In the genomic region with DNA sequence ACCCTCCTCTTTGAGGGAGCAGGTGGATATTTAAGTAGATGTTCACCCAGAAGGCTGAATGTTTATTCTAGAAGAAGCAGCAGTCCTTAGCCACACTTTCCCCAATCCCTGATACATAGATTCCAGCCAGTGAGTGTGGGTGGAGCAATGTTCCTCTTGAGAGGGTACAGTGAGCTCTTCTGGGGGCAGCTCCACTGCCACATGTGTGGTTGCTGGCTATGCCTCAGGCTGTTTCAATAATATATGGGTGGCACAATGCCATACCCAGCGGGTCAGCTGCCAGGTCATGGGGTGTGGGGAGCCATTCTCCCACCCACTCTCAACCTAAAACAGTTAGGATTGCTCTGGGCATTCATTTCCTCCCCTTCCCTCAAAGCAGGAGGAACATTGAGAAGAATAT, we compare ENCODE assay signal across 19 cellular contexts.
"Had no signal": no experiment of that assay in that cellular context is flagged by ENCODE, and none has a peak within 500 bp of the region (broad histone marks: within the 10 kb centered on the region; RNA-seq: fewer than 3 reads in every experiment).

No MANE protein-coding gene starts in this region.

- H3K27ac Mint-ChIP-seq: dendritic cell treated with granulocyte-macrophage colony-stimulating factor and Interleukin-4, amounts not matched to agents 40 ng/mL and 50 ng/mL, for 4 days; effector memory CD8-positive, alpha-beta T cell; immature natural killer cell; naive thymus-derived CD4-positive, alpha-beta T cell had no signal

- FAIRE-seq: keratinocyte had no signal

- H3K4me1 Mint-ChIP-seq: immature natural killer cell; naive thymus-derived CD4-positive, alpha-beta T cell had no signal

- H3K27ac ChIP-seq: epithelial cell of prostate, esophagus muscularis mucosa, gastrocnemius medialis, left ventricle myocardium inferior, neutrophil, right atrium auricular region, suprapubic skin, tibial artery, upper lobe of left lung had no signal

- H3K4me3 Mint-ChIP-seq: dendritic cell treated with granulocyte-macrophage colony-stimulating factor and Interleukin-4, amounts not matched to agents 40 ng/mL and 50 ng/mL, for 4 days; effector memory CD8-positive, alpha-beta T cell; immature natural killer cell; naive thymus-derived CD4-positive, alpha-beta T cell had no signal

- H3K27me3 ChIP-seq: esophagus muscularis mucosa, gastrocnemius medialis, neutrophil, right atrium auricular region, suprapubic skin, tibial artery, upper lobe of left lung had no signal

- H3K36me3 ChIP-seq: esophagus muscularis mucosa, gastrocnemius medialis, left ventricle myocardium inferior, neutrophil, right atrium auricular region, suprapubic skin, tibial artery, upper lobe of left lung had no signal

- H3K4me3 ChIP-seq: esophagus muscularis mucosa, gastrocnemius medialis, left ventricle myocardium inferior, right atrium auricular region, smooth muscle cell, suprapubic skin, tibial artery, upper lobe of left lung had no signal

- H3K4me2 ChIP-seq: smooth muscle cell had no signal

- H3K4me1 ChIP-seq: gastrocnemius medialis, left ventricle myocardium inferior, right atrium auricular region, tibial artery had no signal

- ATAC-seq: effector memory CD8-positive, alpha-beta T cell; gastrocnemius medialis; naive thymus-derived CD4-positive, alpha-beta T cell; stimulated activated naive CD8-positive, alpha-beta T cell treated with anti-CD3 and anti-CD28 coated beads, Interleukin-15, Interleukin-2, amounts not matched to agents 100 U/mL and 50 U/mL, for 24 hours had no signal

- H3K27me3 Mint-ChIP-seq: dendritic cell treated with granulocyte-macrophage colony-stimulating factor and Interleukin-4, amounts not matched to agents 40 ng/mL and 50 ng/mL, for 4 days had no signal

- H3K9me3 ChIP-seq: gastrocnemius medialis, neutrophil, suprapubic skin had no signal

- DNase-seq: effector memory CD8-positive, alpha-beta T cell; gastrocnemius medialis; glutamatergic neuron; immature natural killer cell; left ventricle myocardium inferior; naive thymus-derived CD4-positive, alpha-beta T cell; posterior cingulate gyrus; stimulated activated CD4-positive, alpha-beta T cell treated with anti-CD3 and anti-CD28 coated beads, Interleukin-2, amount 100 ng/mL, for 48 hours; stimulated activated naive CD8-positive, alpha-beta T cell treated with anti-CD3 and anti-CD28 coated beads, Interleukin-15, Interleukin-2, amounts not matched to agents 100 U/mL and 50 U/mL, for 24 hours; tibial artery; upper lobe of left lung had no signal
